ENCODE assay signal across 13 cellular contexts in the genomic region with DNA sequence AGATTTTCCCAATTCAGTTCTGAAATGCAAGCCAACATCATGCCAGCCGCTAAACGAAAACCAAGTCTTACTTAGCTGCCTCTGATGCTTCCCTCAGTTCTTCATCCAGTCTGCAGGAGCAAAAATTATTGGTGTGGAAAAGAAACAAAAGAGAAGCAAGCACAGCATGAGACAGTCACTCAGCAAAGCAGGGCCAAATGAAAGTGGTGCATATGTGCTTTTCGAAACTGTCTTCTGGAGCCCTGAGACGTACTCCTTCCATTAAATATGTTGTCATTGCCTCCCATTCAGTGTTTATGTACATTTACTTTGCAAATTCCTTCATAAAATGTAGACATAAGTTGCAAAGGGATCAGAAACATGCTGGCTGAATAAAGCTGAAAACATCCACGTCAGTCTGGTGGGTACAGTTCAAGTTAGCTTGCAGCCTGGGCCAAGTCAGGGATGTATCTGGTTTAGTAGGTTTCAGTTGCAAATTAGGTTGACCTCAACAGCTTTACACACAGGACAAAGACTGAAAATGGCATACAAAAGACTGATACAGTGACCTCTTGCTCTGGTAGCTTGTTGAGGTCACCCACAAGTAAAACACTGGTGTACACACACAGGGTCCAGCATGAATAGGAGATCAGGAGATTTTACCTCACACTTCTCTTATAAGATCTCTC.
A peak's percentile ranks its signal among the peaks of the same experiment; 100 is the strongest.
DNase-seq lines count a peak whose midpoint lies in the region; ATAC-seq and TF ChIP-seq lines count a peak whose summit lies in the region.
"Had no signal": no experiment of that assay in that cellular context is flagged by ENCODE, and none has a peak within 500 bp of the region (broad histone marks: within the 10 kb centered on the region; RNA-seq: fewer than 3 reads in every experiment).

No MANE protein-coding gene starts in this region.

- H4K20me1 ChIP-seq in BLaER1 treated with 17β-estradiol and CSF1 and Interleukin-3, amounts not matched to agents 10 nM and 100 nM: no peaks in the 10 kb centered on the region

- no peak for TF ChIP-seq CTCF in mucosa of descending colon (IDR thresholded peaks at IDR 0.05)

- H3K9me3 ChIP-seq in BLaER1 treated with 17β-estradiol and CSF1 and Interleukin-3, amounts not matched to agents 10 nM and 100 nM (replicated peaks in 1 of 11): peaks cover 0 to 5% (median 0%) of the 10 kb centered on the region in 11 experiments; a peak in 2 of 22 replicates
- H3K9me3 ChIP-seq in mucosa of descending colon: no peaks in the 10 kb centered on the region
- H3K9me3 ChIP-seq: neutrophil, tibial artery had no signal

- intact Hi-C loops in mucosa of descending colon (cut with DNase I, micrococcal nuclease): no loop called here

- H3K27me3 ChIP-seq in BLaER1 treated with 17β-estradiol and CSF1 and Interleukin-3, amounts not matched to agents 10 nM and 100 nM: no peaks in the 10 kb centered on the region
- H3K27me3 ChIP-seq: neutrophil, tibial artery had no signal

- no peak for DNase-seq in substantia nigra (lab: John Stamatoyannopoulos, UW)
- DNase-seq in mucosa of descending colon: no peak
- no peak for DNase-seq in stimulated activated CD4-positive, alpha-beta T cell treated with anti-CD3 and anti-CD28 coated beads, Interleukin-15, amount 100 ng/mL, for 24 hours
- no peak for DNase-seq in left lobe of liver (ENCODE audit: low spot score)
- DNase-seq: activated CD4-positive, alpha-beta memory T cell treated with anti-CD3 and anti-CD28 coated beads, Interleukin-2, amount 10 ng/mL, durations not matched to agents 7 days and 5 days; GDM1; stimulated activated CD4-positive, alpha-beta T cell treated with anti-CD3 and anti-CD28 coated beads, Interleukin-4, amount 100 ng/mL, for 24 hours; tibial artery had no signal

- H3K36me3 ChIP-seq in BLaER1 treated with 17β-estradiol and CSF1 and Interleukin-3, amounts not matched to agents 10 nM and 100 nM: no peaks in the 10 kb centered on the region
- H3K36me3 ChIP-seq in mucosa of descending colon (ENCODE audit: low read depth): no peaks in the 10 kb centered on the region
- H3K36me3 ChIP-seq: neutrophil had no signal

- peak overlapping the region in 7 of 11 experiments; percentile 12 to 88 (median 27); a peak in 11 of 22 replicates for H3K4me2 ChIP-seq in BLaER1 treated with 17β-estradiol and CSF1 and Interleukin-3, amounts not matched to agents 10 nM and 100 nM

- H3K4me3 ChIP-seq in BLaER1 treated with 17β-estradiol and CSF1 and Interleukin-3, amounts not matched to agents 10 nM and 100 nM: no peak overlapping the region
- no peak overlapping the region for H3K4me3 ChIP-seq in mucosa of descending colon
- H3K4me3 ChIP-seq: tibial artery had no signal

- no peak overlapping the region for H3K27ac ChIP-seq in BLaER1 treated with 17β-estradiol and CSF1 and Interleukin-3, amounts not matched to agents 10 nM and 100 nM
- no peak overlapping the region for H3K27ac ChIP-seq in substantia nigra (ENCODE audit: low read depth, low read length, poor library complexity, severe bottlenecking)
- H3K27ac ChIP-seq: neutrophil, tibial artery had no signal

- ATAC-seq in GM19328 (IDR thresholded peaks at IDR 0.05; ENCODE audit: unreplicated experiment) (peak; percentile 92), HG02763 (IDR thresholded peaks at IDR 0.05; ENCODE audit: unreplicated experiment) (peak; percentile 94), HG03521 (IDR thresholded peaks at IDR 0.05; ENCODE audit: unreplicated experiment) (peak; percentile 93), mucosa of descending colon (no peak), left lobe of liver (no peak)

- peaks cover 50 to 91% (median 65%) of the 10 kb centered on the region in 10 experiments for H3K4me1 ChIP-seq in BLaER1 treated with 17β-estradiol and CSF1 and Interleukin-3, amounts not matched to agents 10 nM and 100 nM
- peaks cover 4% of the 10 kb centered on the region for H3K4me1 ChIP-seq in mucosa of descending colon (ENCODE audit: low read depth)

- no peak overlapping the region for H3K9ac ChIP-seq in BLaER1 treated with 17β-estradiol and CSF1 and Interleukin-3, amounts not matched to agents 10 nM and 100 nM

Comparison
In these comparisons a context has a peak if more than half of its experiments do, and no peak if none do; other contexts are left out.
1. ATAC-seq: peak in GM19328 (single experiment), HG02763 (single experiment) and HG03521 (single experiment); none in mucosa of descending colon (single experiment) and left lobe of liver (single experiment).